ENCODE assay signal across 10 cellular contexts in genomic region chr1:172167801-172168596, GRCh38.
DNase-seq lines count a peak whose midpoint lies in the region; ATAC-seq and TF ChIP-seq lines count a peak whose summit lies in the region.
"Had no signal": no experiment of that assay in that cellular context is flagged by ENCODE, and none has a peak within 500 bp of the region (broad histone marks: within the 10 kb centered on the region; RNA-seq: fewer than 3 reads in every experiment).

No MANE protein-coding gene starts in this region.

- no peak for TF ChIP-seq CTCF in retinal pigment epithelial cell (conservative IDR thresholded peaks at IDR 0.05; ENCODE audit: low read depth, low read length)

- H3K27me3 Mint-ChIP-seq in CD8-positive, alpha-beta memory T cell, result peaks cover under 1 to 14% of the 10 kb centered on the region in 2 donors

- no peak overlapping the region for H3K27ac Mint-ChIP-seq in CD8-positive, alpha-beta memory T cell
- H3K27ac Mint-ChIP-seq: IgD-negative memory B cell had no signal

- H3K27me3 ChIP-seq in CD8-positive, alpha-beta memory T cell (ENCODE audit: insufficient read depth, low read length, poor library complexity, severe bottlenecking), result no peaks in the 10 kb centered on the region
- H3K27me3 ChIP-seq: SJSA1 had no signal

- CTCF ChIA-PET in CD8-positive, alpha-beta memory T cell (lab: Charles Lee), result no interaction called here

- H3K4me3 ChIP-seq in retinal pigment epithelial cell (ENCODE audit: low read length), result no peak overlapping the region
- no peak overlapping the region for H3K4me3 ChIP-seq in CD8-positive, alpha-beta memory T cell (ENCODE audit: low read length)
- H3K4me3 ChIP-seq: SJSA1 had no signal

- no peaks in the 10 kb centered on the region for H3K4me1 Mint-ChIP-seq in CD8-positive, alpha-beta memory T cell

- H3K4me1 ChIP-seq in CD8-positive, alpha-beta memory T cell (ENCODE audit: insufficient read depth, low read length), result no peaks in the 10 kb centered on the region

- peak; percentile 44 for DNase-seq in OCI-M1 (lab: John Stamatoyannopoulos, UW)
- peak; percentile 73 for DNase-seq in fibroblast of the conjunctiva (ENCODE audit: low read depth)
- peak; percentile 85 for DNase-seq in retinal pigment epithelial cell (ENCODE audit: low read depth)
- DNase-seq in HuH-7.5 (ENCODE audit: low spot score), result no peak
- DNase-seq in CD8-positive, alpha-beta memory T cell, result no peak

- H3K9me3 Mint-ChIP-seq in CD8-positive, alpha-beta memory T cell, result no peaks in the 10 kb centered on the region
- H3K9me3 Mint-ChIP-seq: IgD-negative memory B cell had no signal

- H3K36me3 Mint-ChIP-seq in CD8-positive, alpha-beta memory T cell, result peaks cover 0 to 18% (median 3%) of the 10 kb centered on the region in 3 donors
- H3K36me3 Mint-ChIP-seq: IgD-negative memory B cell had no signal

- no peak overlapping the region for H3K27ac ChIP-seq in CD8-positive, alpha-beta memory T cell (ENCODE audit: low read depth, low read length)
- H3K27ac ChIP-seq: SJSA1 had no signal

- no peaks in the 10 kb centered on the region for H3K36me3 ChIP-seq in CD8-positive, alpha-beta memory T cell (ENCODE audit: insufficient read depth, low read length)
- H3K36me3 ChIP-seq: SJSA1 had no signal

- H3K4me3 Mint-ChIP-seq in CD8-positive, alpha-beta memory T cell, result no peak overlapping the region
- H3K4me3 Mint-ChIP-seq: IgD-negative memory B cell had no signal

- no peaks in the 10 kb centered on the region for H3K9me3 ChIP-seq in CD8-positive, alpha-beta memory T cell (ENCODE audit: low read length)
- H3K9me3 ChIP-seq: SJSA1 had no signal

- ATAC-seq in GM19438 (IDR thresholded peaks at IDR 0.05; ENCODE audit: low read depth, unreplicated experiment), result peak; percentile 44
- ATAC-seq in GM18498 (IDR thresholded peaks at IDR 0.05; ENCODE audit: unreplicated experiment), result no peak
- ATAC-seq in HG03097 (IDR thresholded peaks at IDR 0.05; ENCODE audit: low FRiP score, unreplicated experiment), result no peak

- POLR2A ChIA-PET in CD8-positive, alpha-beta memory T cell (lab: Charles Lee), result interaction anchor here (0.5 kb wide), 1 partner anchor 173 kb away, joined by 9 read pairs; no protein-coding TSS in a partner anchor

Comparison
In these comparisons a context has a peak if more than half of its experiments do, and no peak if none do; other contexts are left out.
1. DNase-seq: peak in OCI-M1 (single experiment), fibroblast of the conjunctiva (single experiment) and retinal pigment epithelial cell (single experiment); none in HuH-7.5 (single experiment) and CD8-positive, alpha-beta memory T cell (0 of 5).